ENCODE assay signal across 23 cellular contexts in the genomic region with DNA sequence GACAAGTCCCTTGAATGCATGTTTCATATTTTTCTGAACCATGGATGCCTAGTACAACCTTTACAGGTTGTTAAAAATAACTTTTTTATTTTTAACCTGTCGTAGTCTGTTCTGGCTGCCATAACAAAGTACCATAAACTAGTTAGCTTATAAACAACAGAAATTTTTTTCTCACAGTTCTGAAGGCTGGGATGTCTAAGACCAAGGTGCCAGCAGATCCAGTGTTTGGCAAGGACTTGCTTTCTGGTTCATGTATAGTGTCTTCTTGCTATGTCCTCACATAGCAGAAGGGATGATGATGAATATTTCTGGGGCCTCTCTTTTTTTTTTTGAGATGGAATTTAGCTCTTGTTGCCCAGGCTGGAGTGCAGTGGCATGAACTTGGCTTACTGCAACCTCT.
"Had no signal": no experiment of that assay in that cellular context is flagged by ENCODE, and none has a peak within 500 bp of the region (broad histone marks: within the 10 kb centered on the region; RNA-seq: fewer than 3 reads in every experiment).

No MANE protein-coding gene starts in this region.

- H3K36me3 ChIP-seq: esophagus squamous epithelium, neutrophil, pancreas, thoracic aorta, tibial nerve had no signal

- H3K27ac ChIP-seq: coronary artery, esophagus squamous epithelium, neutrophil, pancreas, thoracic aorta, tibial nerve, upper lobe of left lung had no signal

- DNase-seq: dermis blood vessel endothelial cell; effector memory CD4-positive, alpha-beta T cell; esophagus squamous epithelium; foreskin melanocyte; head of caudate nucleus; hippocampal formation; immature natural killer cell; islet precursor cell; kidney glomerular epithelial cell; mesenchymal stem cell; mucosa of descending colon; naive B cell; pancreas; small intestine; stimulated activated CD4-positive, alpha-beta T cell treated with anti-CD3 and anti-CD28 coated beads, Interleukin-15, amount 100 ng/mL, for 24 hours; stimulated activated CD4-positive, alpha-beta T cell treated with anti-CD3 and anti-CD28 coated beads, Interleukin-2, amount 100 ng/mL, for 48 hours; stimulated activated naive B cell treated with anti-CD40 and anti-IgM and Interleukin-4, amounts not matched to agents 10 μg/mL and 1 μg/mL and 100 μg/mL, for 72 hours; upper lobe of left lung had no signal

- H3K9me3 ChIP-seq: esophagus squamous epithelium, mucosa of descending colon, neutrophil, pancreas, thoracic aorta, tibial nerve, upper lobe of left lung had no signal

- ATAC-seq: mucosa of descending colon; natural killer cell treated with Interleukin-12 subunit alpha and Interleukin-12 subunit beta and Interleukin-15 and Interleukin-18, amount 100 ng/mL, for 72 hours; pancreas; stimulated activated naive B cell treated with anti-CD40 and anti-IgM and Interleukin-4, amounts not matched to agents 10 μg/mL and 1 μg/mL and 100 μg/mL, for 72 hours had no signal

- H3K4me3 ChIP-seq: coronary artery, esophagus squamous epithelium, mucosa of descending colon, pancreas, thoracic aorta, tibial nerve, upper lobe of left lung had no signal

- H3K27me3 ChIP-seq: esophagus squamous epithelium, neutrophil, pancreas, tibial nerve, upper lobe of left lung had no signal

- H3K4me1 ChIP-seq: esophagus squamous epithelium, upper lobe of left lung had no signal
